Comparison of ENCODE assay signal across 23 cellular contexts in genomic region chr10:14686356-14686755, GRCh38.
A peak's percentile ranks its signal among the peaks of the same experiment; 100 is the strongest.
DNase-seq lines count a peak whose midpoint lies in the region; ATAC-seq and TF ChIP-seq lines count a peak whose summit lies in the region.
"Had no signal": no experiment of that assay in that cellular context is flagged by ENCODE, and none has a peak within 500 bp of the region (broad histone marks: within the 10 kb centered on the region; RNA-seq: fewer than 3 reads in every experiment).

No MANE protein-coding gene starts in this region.

- no peaks in the 10 kb centered on the region for H3K27me3 Mint-ChIP-seq in activated CD8-positive, alpha-beta T cell treated with anti-CD3 and anti-CD28 coated beads for 36 hours
- H3K27me3 Mint-ChIP-seq in activated CD8-positive, alpha-beta T cell treated with anti-CD3 and anti-CD28 coated beads, Interleukin-2, amount 10 ng/mL, durations not matched to agents 7 days and 5 days (ENCODE audit: low read depth): no peaks in the 10 kb centered on the region
- no peaks in the 10 kb centered on the region for H3K27me3 Mint-ChIP-seq in natural killer cell (ENCODE audit: low read depth in 2 of 2)
- H3K27me3 Mint-ChIP-seq: memory B cell had no signal

- H3K4me1 ChIP-seq in adipocyte (ENCODE audit: control insufficient read depth, insufficient read depth, low read length): peaks cover 22% of the 10 kb centered on the region

- H3K9ac ChIP-seq in adipocyte (ENCODE audit: low read length): no peak overlapping the region

- no peaks in the 10 kb centered on the region for H3K27me3 ChIP-seq in adipocyte (replicated peaks; ENCODE audit: control insufficient read depth, insufficient read depth, low read length)

- no peaks in the 10 kb centered on the region for H3K36me3 Mint-ChIP-seq in activated CD8-positive, alpha-beta T cell treated with anti-CD3 and anti-CD28 coated beads for 36 hours (ENCODE audit: low read depth)
- H3K36me3 Mint-ChIP-seq in activated CD8-positive, alpha-beta T cell treated with anti-CD3 and anti-CD28 coated beads, Interleukin-2, amount 10 ng/mL, durations not matched to agents 7 days and 5 days (ENCODE audit: low read depth): no peaks in the 10 kb centered on the region
- H3K36me3 Mint-ChIP-seq in natural killer cell: no peaks in the 10 kb centered on the region
- H3K36me3 Mint-ChIP-seq: memory B cell had no signal

- H3K27ac Mint-ChIP-seq in activated CD8-positive, alpha-beta T cell treated with anti-CD3 and anti-CD28 coated beads for 36 hours: no peak overlapping the region
- no peak overlapping the region for H3K27ac Mint-ChIP-seq in activated CD8-positive, alpha-beta T cell treated with anti-CD3 and anti-CD28 coated beads, Interleukin-2, amount 10 ng/mL, durations not matched to agents 7 days and 5 days
- peak overlapping the region in 1 of 2 donors; percentile 24 for H3K27ac Mint-ChIP-seq in natural killer cell
- H3K27ac Mint-ChIP-seq: memory B cell had no signal

- H3K36me3 ChIP-seq in adipocyte (ENCODE audit: control insufficient read depth, insufficient read depth, low read length, severe bottlenecking): no peaks in the 10 kb centered on the region
- H3K36me3 ChIP-seq: esophagus squamous epithelium, thoracic aorta had no signal

- H3K4me3 ChIP-seq in adipocyte (ENCODE audit: low read length): no peak overlapping the region
- H3K4me3 ChIP-seq: esophagus squamous epithelium, thoracic aorta had no signal

- H3K9me3 ChIP-seq in adipocyte (ENCODE audit: control insufficient read depth, low read length): no peaks in the 10 kb centered on the region
- H3K9me3 ChIP-seq: esophagus squamous epithelium, thoracic aorta had no signal

- intact Hi-C loops in activated CD8-positive, alpha-beta T cell treated with anti-CD3 and anti-CD28 coated beads for 36 hours (cut with micrococcal nuclease): no loop called here
- intact Hi-C loops in natural killer cell (cut with micrococcal nuclease): no loop called here

- peak; percentile 53 for ATAC-seq in activated CD8-positive, alpha-beta T cell treated with anti-CD3 and anti-CD28 coated beads for 36 hours
- no peak for ATAC-seq in activated CD8-positive, alpha-beta T cell treated with anti-CD3 and anti-CD28 coated beads, Interleukin-2, amount 10 ng/mL, durations not matched to agents 7 days and 5 days
- ATAC-seq in GM19351 (IDR thresholded peaks at IDR 0.05; ENCODE audit: unreplicated experiment) (peak; percentile 65), natural killer cell (peak in 2 of 3 donors; percentile 31 to 55), GM19467 (IDR thresholded peaks at IDR 0.05; ENCODE audit: unreplicated experiment) (no peak)
- ATAC-seq: right cardiac atrium had no signal

- no peak for TF ChIP-seq CTCF in activated CD8-positive, alpha-beta T cell treated with anti-CD3 and anti-CD28 coated beads for 36 hours (IDR thresholded peaks at IDR 0.05)
- TF ChIP-seq CTCF in natural killer cell (IDR thresholded peaks at IDR 0.05): no peak

- H3K4me1 Mint-ChIP-seq in activated CD8-positive, alpha-beta T cell treated with anti-CD3 and anti-CD28 coated beads for 36 hours (ENCODE audit: low read depth): peaks cover 10% of the 10 kb centered on the region
- peaks cover 4% of the 10 kb centered on the region for H3K4me1 Mint-ChIP-seq in activated CD8-positive, alpha-beta T cell treated with anti-CD3 and anti-CD28 coated beads, Interleukin-2, amount 10 ng/mL, durations not matched to agents 7 days and 5 days (ENCODE audit: low read depth)
- peaks cover 25 to 30% of the 10 kb centered on the region in 2 donors for H3K4me1 Mint-ChIP-seq in natural killer cell
- H3K4me1 Mint-ChIP-seq: H9 had no signal

- POLR2A ChIA-PET in activated CD8-positive, alpha-beta T cell treated with anti-CD3 and anti-CD28 coated beads for 36 hours (lab: Charles Lee): interaction anchor here (0.5 to 0.7 kb wide), 3 partner anchors 99 to 501 kb away, joined by 3 read pairs; no protein-coding TSS in a partner anchor
- POLR2A ChIA-PET in activated CD8-positive, alpha-beta T cell treated with anti-CD3 and anti-CD28 coated beads, Interleukin-2, amount 10 ng/mL, durations not matched to agents 7 days and 5 days (lab: Charles Lee): no interaction called here

- CTCF ChIA-PET in activated CD8-positive, alpha-beta T cell treated with anti-CD3 and anti-CD28 coated beads for 36 hours (lab: Charles Lee): interaction anchor here (0.6 kb wide), 1 partner anchor 10 kb away, joined by 3 read pairs; no protein-coding TSS in a partner anchor
- CTCF ChIA-PET in activated CD8-positive, alpha-beta T cell treated with anti-CD3 and anti-CD28 coated beads, Interleukin-2, amount 10 ng/mL, durations not matched to agents 7 days and 5 days (lab: Charles Lee): no interaction called here

- peak; percentile 4 for DNase-seq in activated CD8-positive, alpha-beta T cell treated with anti-CD3 and anti-CD28 coated beads for 36 hours
- DNase-seq in activated CD8-positive, alpha-beta T cell treated with anti-CD3 and anti-CD28 coated beads, Interleukin-2, amount 10 ng/mL, durations not matched to agents 7 days and 5 days: no peak
- DNase-seq in adipocyte (ENCODE audit: low read depth): peak; percentile 62
- DNase-seq in natural killer cell: no peak
- DNase-seq in NAMALWA (ENCODE audit: low spot score): no peak
- DNase-seq in DMS79 treated with DMSO at 0.1 percent for 48 hours (lab: John Stamatoyannopoulos, UW): no peak
- DNase-seq: activated naive CD4-positive, alpha-beta T cell treated with Interleukin-2 at 50 U/mL for 16 hours; aorta; C1 segment of cervical spinal cord; cerebellar nuclear complex; effector CD8-positive, alpha-beta T cell; esophagus squamous epithelium; GF-D8; glutamatergic neuron; H9; NCI-H1417 treated with DMSO at 0.1 percent for 48 hours; NCI-H524; right cardiac atrium; T1000 had no signal

- H3K9me3 Mint-ChIP-seq in activated CD8-positive, alpha-beta T cell treated with anti-CD3 and anti-CD28 coated beads for 36 hours: no peaks in the 10 kb centered on the region
- no peaks in the 10 kb centered on the region for H3K9me3 Mint-ChIP-seq in activated CD8-positive, alpha-beta T cell treated with anti-CD3 and anti-CD28 coated beads, Interleukin-2, amount 10 ng/mL, durations not matched to agents 7 days and 5 days (ENCODE audit: insufficient read depth)
- no peaks in the 10 kb centered on the region for H3K9me3 Mint-ChIP-seq in natural killer cell
- H3K9me3 Mint-ChIP-seq: H9, memory B cell had no signal

- no peak overlapping the region for H3K4me3 Mint-ChIP-seq in activated CD8-positive, alpha-beta T cell treated with anti-CD3 and anti-CD28 coated beads for 36 hours
- H3K4me3 Mint-ChIP-seq in activated CD8-positive, alpha-beta T cell treated with anti-CD3 and anti-CD28 coated beads, Interleukin-2, amount 10 ng/mL, durations not matched to agents 7 days and 5 days: no peak overlapping the region
- no peak overlapping the region for H3K4me3 Mint-ChIP-seq in natural killer cell
- H3K4me3 Mint-ChIP-seq: H9, memory B cell had no signal

Comparison
In these comparisons a context has a peak if more than half of its experiments do, and no peak if none do; other contexts are left out.
1. ATAC-seq: peak in activated CD8-positive, alpha-beta T cell treated with anti-CD3 and anti-CD28 coated beads for 36 hours (single experiment), GM19351 (single experiment) and natural killer cell (2 of 3); none in activated CD8-positive, alpha-beta T cell treated with anti-CD3 and anti-CD28 coated beads, Interleukin-2, amount 10 ng/mL, durations not matched to agents 7 days and 5 days (single experiment) and GM19467 (single experiment).
2. DNase-seq: peak in activated CD8-positive, alpha-beta T cell treated with anti-CD3 and anti-CD28 coated beads for 36 hours (single experiment) and adipocyte (single experiment); none in activated CD8-positive, alpha-beta T cell treated with anti-CD3 and anti-CD28 coated beads, Interleukin-2, amount 10 ng/mL, durations not matched to agents 7 days and 5 days (single experiment), natural killer cell (single experiment), NAMALWA (single experiment) and DMS79 treated with DMSO at 0.1 percent for 48 hours (single experiment).